Comparison of ENCODE assay signal across 8 cellular contexts in the genomic region with DNA sequence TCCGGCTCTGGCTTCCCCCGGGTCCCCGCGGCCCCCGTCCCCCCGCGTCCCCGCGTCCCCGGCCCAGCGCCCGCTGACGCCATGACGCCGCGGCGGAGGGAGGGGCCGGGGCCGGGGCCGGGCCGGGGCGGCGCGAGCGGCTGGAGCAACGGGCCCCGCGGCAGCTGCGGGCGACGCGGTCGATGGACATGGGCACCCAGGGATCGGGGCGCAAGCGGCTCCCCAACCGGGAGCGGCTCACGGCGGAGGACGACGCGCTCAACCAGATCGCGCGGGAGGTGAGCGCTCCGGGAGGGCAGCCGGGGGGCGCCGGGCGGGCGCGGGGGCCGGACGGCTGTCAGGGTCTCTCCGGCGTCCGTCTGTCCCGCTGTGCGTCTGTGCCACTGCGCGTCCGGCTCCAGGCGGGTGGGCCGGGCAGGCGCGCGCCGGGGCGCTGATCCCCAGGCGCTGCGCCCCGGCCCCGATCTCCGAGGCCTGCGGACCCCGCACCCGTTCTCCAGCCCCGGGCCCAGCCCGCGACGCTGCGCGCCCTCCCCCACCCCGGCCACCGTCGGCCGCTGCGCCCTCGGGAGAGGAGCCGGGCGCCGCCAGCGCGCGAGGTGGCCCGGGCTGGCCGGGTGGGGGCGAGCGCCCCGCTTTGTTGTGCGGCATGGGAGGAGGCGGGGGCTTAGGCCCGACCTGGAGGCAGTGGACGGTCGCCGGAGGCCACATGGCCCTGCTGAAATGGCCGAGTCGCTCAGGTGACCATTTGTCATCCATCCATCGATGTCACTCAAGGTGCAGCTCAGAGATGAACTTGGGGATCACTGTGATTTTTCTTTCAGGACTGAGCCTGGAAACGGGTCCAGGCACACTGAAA. TPM values are rescaled to one million over a fixed set of nuclear protein-coding genes. Genes with fewer than 3 reads are reported as not detected.
DNase-seq lines count a peak whose midpoint lies in the region; ATAC-seq and TF ChIP-seq lines count a peak whose summit lies in the region.

A gene with protein sequence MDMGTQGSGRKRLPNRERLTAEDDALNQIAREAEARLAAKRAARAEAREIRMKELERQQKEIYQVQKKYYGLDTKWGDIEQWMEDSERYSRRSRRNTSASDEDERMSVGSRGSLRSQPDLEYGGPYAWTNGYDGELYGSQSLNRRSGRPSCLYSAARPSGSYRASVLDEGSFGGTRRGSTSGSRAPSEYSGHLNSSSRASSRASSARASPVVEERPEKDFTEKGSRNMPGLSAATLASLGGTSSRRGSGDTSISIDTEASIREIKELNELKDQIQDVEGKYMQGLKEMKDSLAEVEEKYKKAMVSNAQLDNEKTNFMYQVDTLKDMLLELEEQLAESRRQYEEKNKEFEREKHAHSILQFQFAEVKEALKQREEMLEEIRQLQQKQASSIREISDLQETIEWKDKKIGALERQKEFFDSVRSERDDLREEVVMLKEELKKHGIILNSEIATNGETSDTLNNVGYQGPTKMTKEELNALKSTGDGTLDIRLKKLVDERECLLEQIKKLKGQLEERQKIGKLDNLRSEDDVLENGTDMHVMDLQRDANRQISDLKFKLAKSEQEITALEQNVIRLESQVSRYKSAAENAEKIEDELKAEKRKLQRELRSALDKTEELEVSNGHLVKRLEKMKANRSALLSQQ (plus strand): TSS at position 125 of the 859 bp plus-strand sequence. CDS start 58 bp downstream, at position 183.

- peak within 1 kb of the TSS; percentile 83 for H3K4me3 Mint-ChIP-seq in progenitor cell of endocrine pancreas (ENCODE audit: low read depth)

- peaks cover 10% of the 10 kb centered on the region for H3K4me1 ChIP-seq in HUES64 (ENCODE audit: insufficient read depth, low read length)
- peaks cover 0 to 56% of the 10 kb centered on the region in 2 donors for H3K4me1 ChIP-seq in right atrium auricular region

- under 1% methylated on average over 112 of the region's 112 CpGs for WGBS in HUES64
- 1% methylated on average over 72 to 111 of the region's 112 CpGs for WGBS in adipose tissue, 3 donors

- no peaks in the 10 kb centered on the region for H3K9me3 Mint-ChIP-seq in progenitor cell of endocrine pancreas (ENCODE audit: low read depth)

- H3K4me3 ChIP-seq in BJ (ENCODE audit: low read depth, low read length): peak within 1 kb of the TSS; percentile 57
- peak within 1 kb of the TSS; percentile 69 for H3K4me3 ChIP-seq in HUES64 (ENCODE audit: low read length)
- peak within 1 kb of the TSS; percentile 75 to 78 for H3K4me3 ChIP-seq in right atrium auricular region

- peaks cover 30% of the 10 kb centered on the region for H3K4me1 Mint-ChIP-seq in progenitor cell of endocrine pancreas (ENCODE audit: low read depth)

- CTCF ChIA-PET in BJ (lab: Yijun Ruan, JAX): interaction anchor here (1.6 to 1.7 kb wide), 2 partner anchors 35 to 63 kb away, joined by 3 to 4 read pairs; no protein-coding TSS in a partner anchor

- H3K27me3 Mint-ChIP-seq in progenitor cell of endocrine pancreas: peaks cover 20% of the 10 kb centered on the region

- H3K27me3 ChIP-seq in BJ (ENCODE audit: control insufficient read depth, insufficient read depth, low read length) (no peaks in the 10 kb centered on the region), HUES64 (ENCODE audit: insufficient read depth, low read length) (peaks cover 39% of the 10 kb centered on the region), right atrium auricular region (no peaks in the 10 kb centered on the region)

- peak within 1 kb of the TSS; percentile 74 for H3K9ac ChIP-seq in HUES64 (ENCODE audit: low read depth, low read length)

- no peak for DNase-seq in BJ (ENCODE audit: low read depth)
- DNase-seq in right atrium auricular region (ENCODE audit: low spot score): no peak
- DNase-seq in progenitor cell of endocrine pancreas (ENCODE audit: low spot score, unreplicated experiment): peak; percentile 46
- no peak for DNase-seq in DMS153 treated with DMSO at 0.1 percent for 48 hours (lab: John Stamatoyannopoulos, UW; ENCODE audit: unreplicated experiment)
- no peak for DNase-seq in superior temporal gyrus (ENCODE audit: extremely low spot score)

- H3K27ac Mint-ChIP-seq in progenitor cell of endocrine pancreas: peak within 1 kb of the TSS; percentile 93

- POLR2A ChIA-PET in BJ (lab: Charles Lee): no interaction called here

- no peaks in the 10 kb centered on the region for H3K9me3 ChIP-seq in HUES64 (ENCODE audit: insufficient read depth, low read depth, low read length)
- H3K9me3 ChIP-seq in right atrium auricular region: no peaks in the 10 kb centered on the region

- H3K36me3 ChIP-seq in BJ (ENCODE audit: control insufficient read depth, insufficient read depth, low read length): peaks cover 3% of the 10 kb centered on the region; the same call in 1 of the 2 replicates
- 0 out of 2 replicates have a peak, but pooled peaks cover 1% of the 10 kb centered on the region for H3K36me3 ChIP-seq in HUES64 (ENCODE audit: insufficient read depth, low read length)
- H3K36me3 ChIP-seq in right atrium auricular region: no peaks in the 10 kb centered on the region

- peaks cover 6% of the 10 kb centered on the region for H3K36me3 Mint-ChIP-seq in progenitor cell of endocrine pancreas (ENCODE audit: insufficient read depth)

- no peak for TF ChIP-seq CTCF in BJ (IDR thresholded peaks at IDR 0.05; ENCODE audit: insufficient read depth, low read depth, low read length)
- peak in 1 of 2 donors; percentile 30 for TF ChIP-seq CTCF in right atrium auricular region (IDR thresholded peaks at IDR 0.05)
- TF ChIP-seq CTCF in progenitor cell of endocrine pancreas (IDR thresholded peaks at IDR 0.05; ENCODE audit: unreplicated experiment): peak; percentile 24

- H3K27ac ChIP-seq in HUES64 (ENCODE audit: low read depth, low read length) (no peak within 1 kb of the TSS), adipose tissue (ENCODE audit: low read depth, low read length) (no peak within 1 kb of the TSS), right atrium auricular region (peak within 1 kb of the TSS; percentile 89 to 91)

- ATAC-seq in GM19455 (IDR thresholded peaks at IDR 0.05; ENCODE audit: unreplicated experiment): no peak

RNA-seq across cellular contexts. Expression of the gene that starts here (rescaled TPM):
- 50.4 and 58.5 TPM in 2 replicates for polyA plus RNA-seq in BJ (2011; rRNA removed)
- polyA minus RNA-seq in BJ (2011; rRNA and poly(A)+ RNA removed): 31.3 and 33.0 TPM in 2 replicates
- polyA plus RNA-seq in HUES64 (2013, experiment 1 of 2): 45.2 TPM
- polyA plus RNA-seq in HUES64 (2013, experiment 2 of 2): 53.3 TPM
- polyA plus RNA-seq in adipose tissue: 10 to 100 TPM; 17.8 to 54.7 (median 51.5) TPM
- 10 to 100 TPM; 71.2 to 88.5 TPM for total RNA-seq in right atrium auricular region
- total RNA-seq in progenitor cell of endocrine pancreas: 68.6 and 71.4 TPM in 2 replicates

Comparison
In these comparisons a context has a peak if more than half of its experiments do, and no peak if none do; other contexts are left out.
1. H3K27ac ChIP-seq: peak in right atrium auricular region (2 of 2); none in HUES64 (single experiment) and adipose tissue (single experiment).
2. Peak in every context shown above with its lines, with median percentiles within 50 percentile points of each other: H3K4me3 ChIP-seq.